Comparison of ENCODE assay signal across 8 cellular contexts in genomic region chr11:73178092-73178539, GRCh38. TPM values are rescaled to one million over a fixed set of nuclear protein-coding genes. Genes with fewer than 3 reads are reported as not detected.
DNase-seq lines count a peak whose midpoint lies in the region; ATAC-seq and TF ChIP-seq lines count a peak whose summit lies in the region.

No MANE protein-coding gene starts in this region.

- H3K4me1 ChIP-seq in adipocyte (ENCODE audit: control insufficient read depth, insufficient read depth, low read length) (peaks cover 4% of the 10 kb centered on the region), heart right ventricle (peaks cover 27 to 74% (median 50%) of the 10 kb centered on the region in 9 donors), aorta (ENCODE audit: control insufficient read depth in 1 of 2, insufficient read depth in 2 of 2, low read length in 2 of 2) (no peaks in the 10 kb centered on the region)

- H3K4me3 ChIP-seq in adipocyte (ENCODE audit: low read length) (no peak overlapping the region), heart right ventricle (no peak overlapping the region), aorta (ENCODE audit: low read length in 2 of 2) (no peak overlapping the region)

- ATAC-seq in GM21528 (IDR thresholded peaks at IDR 0.05; ENCODE audit: low FRiP score, unreplicated experiment) (peak; percentile 81), heart right ventricle (peak; percentile 60 to 86 (median 74)), aorta (ENCODE audit: low FRiP score) (peak; percentile 91)

- peak overlapping the region; percentile 69 to 92 (median 86) for H3K27ac ChIP-seq in heart right ventricle
- peak overlapping the region in 1 of 2 donors; percentile 92 for H3K27ac ChIP-seq in aorta (ENCODE audit: low read depth in 1 of 2, low read length in 2 of 2)

- peak; percentile 71 to 94 (median 86) for TF ChIP-seq CTCF in heart right ventricle (IDR thresholded peaks at IDR 0.05)

- peak; percentile 68 for DNase-seq in COR-L47 (lab: John Stamatoyannopoulos, UW)
- DNase-seq in M059J (ENCODE audit: low read depth), result peak; percentile 80
- DNase-seq in SW480 (ENCODE audit: low spot score), result peak; percentile 72
- DNase-seq in adipocyte (ENCODE audit: low read depth), result peak; percentile 92
- peak; percentile 85 to 88 for DNase-seq in heart right ventricle
- peak; percentile 46 for DNase-seq in renal cortical epithelial cell (ENCODE audit: low read depth)
- peak; percentile 93 to 96 for DNase-seq in aorta

- intact Hi-C loops in heart right ventricle (cut with DNase I) (loop anchor here (1.0 to 10.0 kb wide), 15 partner anchors 35 to 456 kb away; partner anchors contain the start of gene FCHSD2 (in 4 of the 10)), aorta (cut with DNase I) (loop anchor here (1.0 to 5.0 kb wide), 6 partner anchors 36 to 456 kb away; partner anchors contain the start of gene FCHSD2 (in 1 of the 2))

- H3K36me3 ChIP-seq in adipocyte (ENCODE audit: control insufficient read depth, insufficient read depth, low read length, severe bottlenecking), result no peaks in the 10 kb centered on the region
- no peaks in the 10 kb centered on the region for H3K36me3 ChIP-seq in heart right ventricle
- no peaks in the 10 kb centered on the region for H3K36me3 ChIP-seq in aorta (ENCODE audit: control insufficient read depth in 1 of 2, insufficient read depth in 2 of 2, low read length in 1 of 2)

- H3K9ac ChIP-seq in adipocyte (ENCODE audit: low read length), result peak overlapping the region; percentile 46

- whole genome bisulfite sequencing in heart right ventricle, 2 donors, result 28% methylated on average over 9 of the region's 9 CpGs
- 18 to 23% methylated on average over 9 of the region's 9 CpGs for WGBS in aorta, 2 donors

- H3K27me3 ChIP-seq in adipocyte (replicated peaks; ENCODE audit: control insufficient read depth, insufficient read depth, low read length) (no peaks in the 10 kb centered on the region), heart right ventricle (no peaks in the 10 kb centered on the region), aorta (ENCODE audit: control insufficient read depth in 1 of 2, insufficient read depth in 2 of 2, low read length in 1 of 2) (no peaks in the 10 kb centered on the region)

- H3K9me3 ChIP-seq in adipocyte (ENCODE audit: control insufficient read depth, low read length), result no peaks in the 10 kb centered on the region
- H3K9me3 ChIP-seq in heart right ventricle, result no peaks in the 10 kb centered on the region
- H3K9me3 ChIP-seq in aorta (ENCODE audit: control insufficient read depth, low read length), result no peaks in the 10 kb centered on the region

RNA-seq across cellular contexts. Expression of gene FCHSD2, which starts 36.0 kb away (rescaled TPM):
- 6.6 and 10.3 TPM in 2 replicates for total RNA-seq in M059J (2014; rRNA removed; shearing (Covaris generic))
- total RNA-seq in heart right ventricle (10 to 100 TPM; 28.1 to 48.4 (median 39.0) TPM), renal cortical epithelial cell (11.5 and 21.5 TPM in 2 replicates), aorta (100 to 1,000 TPM in 1 of 2 donors, 10 to 100 TPM in 1; 84.4 to 107 TPM)
- polyA plus RNA-seq in heart right ventricle (10 to 100 TPM; 16.1 to 17.1 TPM), aorta (10 to 100 TPM; 34.4 to 39.9 TPM)

RNA-seq across cellular contexts. Expression of gene P2RY2, which starts 40.0 kb away (rescaled TPM):
- total RNA-seq in M059J (2014; rRNA removed; shearing (Covaris generic)), result 0.30 and 0.84 TPM in 2 replicates
- 10 to 100 TPM in 8 of 10 donors, 1 to 10 TPM in 2; 9.5 to 37.5 (median 12.7) TPM for total RNA-seq in heart right ventricle
- polyA plus RNA-seq in heart right ventricle, result 1 to 10 TPM; 7.1 to 8.2 TPM
- total RNA-seq in renal cortical epithelial cell, result 3.7 and 4.3 TPM in 2 replicates
- 1 to 10 TPM; 2.9 to 3.9 TPM for total RNA-seq in aorta
- under 1 TPM; 0.50 to 0.54 TPM for polyA plus RNA-seq in aorta
